24 cellular contexts compared by ENCODE assay signal in the genomic region with DNA sequence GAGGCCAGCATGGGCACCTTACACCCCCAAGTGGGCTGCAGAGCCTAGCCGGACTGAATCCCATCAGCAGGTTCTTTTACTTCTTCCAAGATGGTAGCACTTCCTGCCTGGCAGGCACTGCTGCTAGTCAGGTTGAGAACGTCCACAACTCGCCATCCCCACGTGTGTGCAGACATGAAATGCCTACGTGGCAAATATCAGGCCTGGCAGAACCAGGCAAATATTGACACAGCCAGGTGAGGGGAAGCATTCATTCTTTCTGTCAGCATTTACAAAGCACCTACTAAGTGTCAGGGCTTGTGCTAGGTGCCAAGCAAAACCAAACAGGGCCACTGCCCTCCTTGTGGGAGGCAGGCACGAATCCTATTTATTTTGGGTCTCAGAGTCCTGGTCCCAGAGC. TPM values are rescaled to one million over a fixed set of nuclear protein-coding genes. Genes with fewer than 3 reads are reported as not detected.
A peak's percentile ranks its signal among the peaks of the same experiment; 100 is the strongest.
DNase-seq lines count a peak whose midpoint lies in the region; ATAC-seq, FAIRE-seq and TF ChIP-seq lines count a peak whose summit lies in the region.
"Had no signal": no experiment of that assay in that cellular context is flagged by ENCODE, and none has a peak within 500 bp of the region (broad histone marks: within the 10 kb centered on the region; RNA-seq: fewer than 3 reads in every experiment).

No MANE protein-coding gene starts in this region.

- peak overlapping the region; percentile 6 for H2BK120ac ChIP-seq in mesendoderm (ENCODE audit: low read depth, low read length)

- no peak for TF ChIP-seq POLR2A in K562 (conservative IDR thresholded peaks at IDR 0.05)

- H2AFZ ChIP-seq in K562 (ENCODE audit: low read depth, low read length), result no peak overlapping the region

- H3K27me3 ChIP-seq in K562 (ENCODE audit: control insufficient read depth in 2 of 2, insufficient read depth in 2 of 2, low read length in 2 of 2), result peaks cover 28 to 53% of the 10 kb centered on the region in 2 experiments; a peak in 4 of 5 replicates
- H3K27me3 ChIP-seq in mesendoderm (ENCODE audit: insufficient read depth, low read length, poor library complexity), result no peaks in the 10 kb centered on the region
- H3K27me3 ChIP-seq in skeletal muscle satellite cell (ENCODE audit: control insufficient read depth, insufficient read depth, low read length), result no peaks in the 10 kb centered on the region

- no peak overlapping the region for H3K4me3 Mint-ChIP-seq in activated naive CD8-positive, alpha-beta T cell treated with anti-CD3 and anti-CD28 coated beads for 36 hours
- H3K4me3 Mint-ChIP-seq: CD8-positive, alpha-beta T cell; IgD-negative memory B cell had no signal

- in situ Hi-C loops in K562 (cut with MboI), result no loop called here

- H2BK15ac ChIP-seq in mesendoderm (replicated peaks; ENCODE audit: low read depth), result no peak overlapping the region

- H3K27ac ChIP-seq in K562 (ENCODE audit: extremely low read depth, low read depth, low read length), result no peak overlapping the region
- H3K27ac ChIP-seq in mesendoderm (ENCODE audit: low read depth, low read length), result peak overlapping the region; percentile 57
- H3K27ac ChIP-seq: C4-2B had no signal

- DNase-seq in HTR-8/SVneo (ENCODE audit: insufficient read length, low spot score) (no peak), K562 (ENCODE audit: extremely low read depth in 1 of 4, low spot score in 3 of 4) (no peak), mesendoderm (no peak), SKM-1 (lab: John Stamatoyannopoulos, UW; ENCODE audit: unreplicated experiment) (no peak), left ventricle myocardium superior (no peak)
- DNase-seq in activated naive CD8-positive, alpha-beta T cell treated with anti-CD3 and anti-CD28 coated beads for 36 hours, result no peak
- DNase-seq: CD8-positive, alpha-beta T cell; DMS 273 treated with DMSO at 0.1 percent for 48 hours; DMS79; GDM1; NCI-H1092; NCI-H1417 treated with DMSO at 0.1 percent for 48 hours; NCI-H1694 treated with DMSO at 0.1 percent for 48 hours; NCI-H2081; NCI-H2227 treated with DMSO at 0.1 percent for 48 hours; NCI-H526 treated with DMSO at 0.1 percent for 48 hours; Right ventricle myocardium superior; RPMI8226 had no signal

- no peak overlapping the region for H3K27ac Mint-ChIP-seq in activated naive CD8-positive, alpha-beta T cell treated with anti-CD3 and anti-CD28 coated beads for 36 hours
- H3K27ac Mint-ChIP-seq: CD8-positive, alpha-beta T cell; IgD-negative memory B cell had no signal

- peaks cover 2% of the 10 kb centered on the region for H3K4me1 Mint-ChIP-seq in activated naive CD8-positive, alpha-beta T cell treated with anti-CD3 and anti-CD28 coated beads for 36 hours
- H3K4me1 Mint-ChIP-seq: IgD-negative memory B cell had no signal

- CTCF ChIA-PET in K562 (lab: Yijun Ruan, JAX; ENCODE audit: low intra/inter-chr PET ratio), result no interaction called here

- no peaks in the 10 kb centered on the region for H3K9me3 ChIP-seq in K562 (replicated peaks; ENCODE audit: control insufficient read depth, insufficient read depth, low read depth, low read length)
- H3K9me3 ChIP-seq in skeletal muscle satellite cell (replicated peaks; ENCODE audit: low read length), result no peaks in the 10 kb centered on the region

- H4K8ac ChIP-seq in mesendoderm (ENCODE audit: low read depth, low read length), result no peak overlapping the region

- H3K4me1 ChIP-seq in K562 (replicated peaks in 1 of 2; ENCODE audit: control insufficient read depth in 2 of 2, insufficient read depth in 2 of 2, low read length in 2 of 2) (no peaks in the 10 kb centered on the region), mesendoderm (ENCODE audit: control insufficient read depth, low read depth, low read length) (peaks cover 12% of the 10 kb centered on the region), skeletal muscle satellite cell (ENCODE audit: control insufficient read depth, insufficient read depth, low read length) (peaks cover 20% of the 10 kb centered on the region)

- ATAC-seq in K562 (no peak), left ventricle myocardium superior (no peak)
- ATAC-seq: CD8-positive, alpha-beta T cell; GM12878 had no signal

- TF ChIP-seq EP300 in K562 (IDR thresholded peaks at IDR 0.05; ENCODE audit: low read length), result no peak

- H3K27me3 Mint-ChIP-seq in activated naive CD8-positive, alpha-beta T cell treated with anti-CD3 and anti-CD28 coated beads for 36 hours, result peaks cover 4% of the 10 kb centered on the region

- TF ChIP-seq CTCF in K562 (IDR thresholded peaks at IDR 0.05 in 2 of 3, conservative IDR thresholded peaks at IDR 0.05 in 1 of 3; ENCODE audit: insufficient read depth in 2 of 3, low read depth in 1 of 3, low read length in 3 of 3), result no peak

- peak overlapping the region; percentile 83 for H3K56ac ChIP-seq in mesendoderm (ENCODE audit: low read length)

- H3K4ac ChIP-seq in mesendoderm (ENCODE audit: low read depth, low read length), result peak overlapping the region; percentile 22

- no peaks in the 10 kb centered on the region for H3K9me3 Mint-ChIP-seq in activated naive CD8-positive, alpha-beta T cell treated with anti-CD3 and anti-CD28 coated beads for 36 hours
- H3K9me3 Mint-ChIP-seq: CD8-positive, alpha-beta T cell had no signal

- H3K36me3 Mint-ChIP-seq in activated naive CD8-positive, alpha-beta T cell treated with anti-CD3 and anti-CD28 coated beads for 36 hours, result no peaks in the 10 kb centered on the region
- H3K36me3 Mint-ChIP-seq: CD8-positive, alpha-beta T cell; IgD-negative memory B cell had no signal

- H3K36me3 ChIP-seq in K562 (ENCODE audit: control insufficient read depth, insufficient read depth, low read length), result no peaks in the 10 kb centered on the region
- no peaks in the 10 kb centered on the region for H3K36me3 ChIP-seq in mesendoderm (ENCODE audit: control insufficient read depth, insufficient read depth, low read length)
- H3K36me3 ChIP-seq in skeletal muscle satellite cell (ENCODE audit: insufficient read depth, low read length), result no peaks in the 10 kb centered on the region

- no peaks in the 10 kb centered on the region for H4K20me1 ChIP-seq in K562 (replicated peaks; ENCODE audit: control insufficient read depth, insufficient read depth, low read length)

- peak overlapping the region; percentile 91 for H4K5ac ChIP-seq in mesendoderm (ENCODE audit: low read length)

- H3K4me2 ChIP-seq in K562 (ENCODE audit: insufficient read depth, low read length), result no peak overlapping the region
- no peak overlapping the region for H3K4me2 ChIP-seq in mesendoderm (ENCODE audit: low read length)
- no peak overlapping the region for H3K4me2 ChIP-seq in skeletal muscle satellite cell (ENCODE audit: low read length)

- H3K4me3 ChIP-seq in K562 (no peak overlapping the region), mesendoderm (ENCODE audit: low read length) (no peak overlapping the region), skeletal muscle satellite cell (ENCODE audit: low read length) (peak overlapping the region; percentile 10)
- H3K4me3 ChIP-seq: GM12878 had no signal

- H3K9ac ChIP-seq in K562 (ENCODE audit: insufficient read depth in 1 of 2, low read depth in 2 of 2, low read length in 2 of 2) (no peak overlapping the region), mesendoderm (ENCODE audit: low read length) (no peak overlapping the region), skeletal muscle satellite cell (ENCODE audit: low read depth, low read length) (peak overlapping the region; percentile 37)

- peak overlapping the region; percentile 98 for H2BK5ac ChIP-seq in mesendoderm (ENCODE audit: low read length)

- H3K18ac ChIP-seq in mesendoderm (ENCODE audit: low read length), result peak overlapping the region; percentile 35

- BruUV-seq in K562 (replicated peaks; lab: Mats Ljungman, UMichigan), result no TSS peak

- no peaks in the 10 kb centered on the region for H3K9me1 ChIP-seq in K562 (ENCODE audit: control insufficient read depth, insufficient read depth, low read length)

- no peak for TF ChIP-seq RAD21 in K562 (CRISPR knock-in tag; conservative IDR thresholded peaks at IDR 0.05 in 1 of 2, IDR thresholded peaks at IDR 0.05 in 1 of 2)

- H3K79me2 ChIP-seq in K562 (ENCODE audit: control insufficient read depth, insufficient read depth, low read length), result no peaks in the 10 kb centered on the region
- no peaks in the 10 kb centered on the region for H3K79me2 ChIP-seq in mesendoderm (ENCODE audit: control insufficient read depth, insufficient read depth, low read length)

- intact Hi-C loops in K562 (cut with micrococcal nuclease) (no loop called here), left ventricle myocardium superior (cut with micrococcal nuclease) (no loop called here)

- POLR2A ChIA-PET in K562 (lab: Yijun Ruan, JAX), result no interaction called here

- peak overlapping the region; percentile 90 for H3K23ac ChIP-seq in mesendoderm (ENCODE audit: low read length)

- peak overlapping the region; percentile 97 for H2AK5ac ChIP-seq in mesendoderm (ENCODE audit: low read length)

- FAIRE-seq in HTR-8/SVneo (lab: Jason Lieb, UNC) (peak; percentile 4), K562 (lab: Jason Lieb, UNC) (no peak)
- FAIRE-seq: A204.1, GM12878, H54 had no signal

- 0% methylated on average over 6 of the region's 6 CpGs for WGBS in K562 (ENCODE audit: insufficient coverage, low coverage, missing lambda C conversion rate)
- WGBS in mesendoderm (ENCODE audit: extremely low coverage, insufficient coverage, low lambda C conversion rate), result no CpG with 5 or more reads among the region's 6 CpGs

- no peaks in the 10 kb centered on the region for H3K79me1 ChIP-seq in mesendoderm (ENCODE audit: low read length)

RNA-seq across cellular contexts. Expression of a gene that starts 52.3 kb away (rescaled TPM):
- not detected in 2 replicates for total RNA-seq in K562 (2011; cell fraction: chromatin; rRNA removed; ENCODE audit: low replicate concordance)
- total RNA-seq in K562 (2011; cell fraction: nucleolus; rRNA removed), result not detected in 2 replicates
- not detected in 2 replicates for total RNA-seq in K562 (2011; cell fraction: nucleoplasm; rRNA removed)
- not detected in 2 replicates for total RNA-seq in K562 (2014; rRNA removed)
- total RNA-seq in K562 (2014; rRNA removed; fragmentation: Illumina TruSeq; extraction: Trizol), result not detected in 2 replicates
- not detected in 2 replicates for total RNA-seq in K562 (2015; rRNA removed; fragmentation: Illumina TruSeq; extraction: Trizol)
- 0.11 TPM in 2 replicates for total RNA-seq in K562 (2021)
- not detected in 2 replicates for polyA plus RNA-seq in K562 (2011; rRNA removed)
- polyA plus RNA-seq in K562 (2011; cell fraction: cytosol; rRNA removed), result not detected in 2 replicates
- polyA plus RNA-seq in K562 (2011; cell fraction: nucleus; rRNA removed), result not detected in 2 replicates
- 0.14 and 0.35 TPM in 2 replicates for polyA plus RNA-seq in K562 (2012)
- polyA plus RNA-seq in K562 (2014; fragmentation: Illumina TruSeq; extraction: Trizol), result not detected in 2 replicates
- under 1 TPM; 0.07 to 0.08 TPM for polyA plus RNA-seq in K562 (2014; fragmentation: Nextera tagmentation; extraction: Ambion mirVana)
- polyA plus RNA-seq in K562 (2014; rRNA removed), result not detected in 2 replicates
- polyA minus RNA-seq in K562 (2011; rRNA and poly(A)+ RNA removed), result not detected in 2 replicates
- polyA minus RNA-seq in K562 (2011; cell fraction: cytosol; rRNA and poly(A)+ RNA removed), result not detected in 2 replicates
- not detected in 2 replicates for polyA minus RNA-seq in K562 (2011; cell fraction: nucleus; rRNA and poly(A)+ RNA removed)
- 0.04 TPM for polyA plus RNA-seq in mesendoderm (2013, experiment 1 of 2)
- 0.01 TPM for polyA plus RNA-seq in mesendoderm (2013, experiment 2 of 2)
- under 0.01 and 0.25 TPM in 2 replicates for total RNA-seq in skeletal muscle satellite cell (2012; rRNA removed)
- total RNA-seq in activated naive CD8-positive, alpha-beta T cell treated with anti-CD3 and anti-CD28 coated beads for 36 hours, result not detected
- total RNA-seq in left ventricle myocardium superior, result not detected
- total RNA-seq: CD8-positive, alpha-beta T cell; Right ventricle myocardium superior had no signal
- polyA plus RNA-seq: IgD-negative memory B cell had no signal
